ENCODE assay signal across 14 cellular contexts in genomic region chr19:38383184-38383583, GRCh38. TPM values are rescaled to one million over a fixed set of nuclear protein-coding genes. Genes with fewer than 3 reads are reported as not detected.
A peak's percentile ranks its signal among the peaks of the same experiment; 100 is the strongest.
DNase-seq lines count a peak whose midpoint lies in the region; ATAC-seq and TF ChIP-seq lines count a peak whose summit lies in the region.
"Had no signal": no experiment of that assay in that cellular context is flagged by ENCODE, and none has a peak within 500 bp of the region (broad histone marks: within the 10 kb centered on the region; RNA-seq: fewer than 3 reads in every experiment).

No MANE protein-coding gene starts in this region.

- TSS peak; percentile 87 for BruUV-seq in OCI-LY7 (replicated peaks; lab: Mats Ljungman, UMichigan)

- peak overlapping the region; percentile 55 for H3K4me3 Mint-ChIP-seq in type B pancreatic cell
- H3K4me3 Mint-ChIP-seq: CD14-positive monocyte; CD8-positive, alpha-beta T cell had no signal

- no peak overlapping the region for H3K27ac ChIP-seq in OCI-LY7 (ENCODE audit: low read depth, low read length, poor library complexity, severe bottlenecking)

- ATAC-seq in HG02840 (IDR thresholded peaks at IDR 0.05; ENCODE audit: low FRiP score, unreplicated experiment), result no peak
- no peak for ATAC-seq in HG02870 (IDR thresholded peaks at IDR 0.05; ENCODE audit: unreplicated experiment)
- ATAC-seq: CD8-positive, alpha-beta T cell; K562 had no signal

- H3K9me2 ChIP-seq in OCI-LY7 (ENCODE audit: insufficient read depth, low read length), result no peaks in the 10 kb centered on the region

- H3K9me3 ChIP-seq in OCI-LY7 (ENCODE audit: low read length), result no peaks in the 10 kb centered on the region
- H3K9me3 ChIP-seq: HAP-1 had no signal

- intact Hi-C loops in OCI-LY7 (cut with micrococcal nuclease; ENCODE audit: unreplicated experiment), result no loop called here

- no peak overlapping the region for H3K4me2 ChIP-seq in OCI-LY7 (ENCODE audit: low read length)

- no peak overlapping the region for H3K4me3 ChIP-seq in OCI-LY7 (ENCODE audit: low read depth, low read length, poor library complexity, severe bottlenecking)
- H3K4me3 ChIP-seq: HAP-1, K562 had no signal

- peaks cover 8% of the 10 kb centered on the region for H3K4me1 Mint-ChIP-seq in type B pancreatic cell (ENCODE audit: unreplicated experiment)

- peak; percentile 63 for DNase-seq in ELF-1 (ENCODE audit: low read depth, low spot score)
- no peak for DNase-seq in OCI-LY7 (ENCODE audit: low spot score)
- DNase-seq in epidermal melanocyte (ENCODE audit: insufficient read length, low spot score), result peak; percentile 1
- DNase-seq in type B pancreatic cell (ENCODE audit: extremely low spot score, unreplicated experiment), result no peak
- no peak for DNase-seq in activated CD4-positive, alpha-beta T cell treated with anti-CD3 and anti-CD28 coated beads for 4 hours
- DNase-seq: CD8-positive, alpha-beta T cell; COR-L47 had no signal

- H3K36me3 Mint-ChIP-seq in type B pancreatic cell, result peaks cover 19% of the 10 kb centered on the region

- H3K79me2 ChIP-seq in OCI-LY7 (ENCODE audit: insufficient read depth, low read depth, low read length), result no peaks in the 10 kb centered on the region

- TF ChIP-seq CTCF in OCI-LY7 (conservative IDR thresholded peaks at IDR 0.05; ENCODE audit: low read length) (no peak), type B pancreatic cell (conservative IDR thresholded peaks at IDR 0.05) (no peak)

- H2AFZ ChIP-seq in OCI-LY7 (ENCODE audit: low read length), result no peak overlapping the region

- CTCF ChIA-PET in OCI-LY7 (lab: Charles Lee; ENCODE audit: unreplicated experiment), result no interaction called here

- H3K36me3 ChIP-seq in OCI-LY7 (ENCODE audit: insufficient read depth, low read length), result peaks cover 60% of the 10 kb centered on the region

- H3K9me3 Mint-ChIP-seq in type B pancreatic cell, result no peaks in the 10 kb centered on the region
- H3K9me3 Mint-ChIP-seq: CD8-positive, alpha-beta T cell had no signal

- H3K27ac Mint-ChIP-seq in type B pancreatic cell, result peak overlapping the region; percentile 83
- H3K27ac Mint-ChIP-seq: CD14-positive monocyte; CD8-positive, alpha-beta T cell had no signal

- no peaks in the 10 kb centered on the region for H4K20me1 ChIP-seq in OCI-LY7 (ENCODE audit: insufficient read depth, low read length)

- POLR2A ChIA-PET in OCI-LY7 (lab: Charles Lee), result no interaction called here

- H3K4me1 ChIP-seq in OCI-LY7 (ENCODE audit: insufficient read depth, low read length, poor library complexity, severe bottlenecking), result peaks cover 2% of the 10 kb centered on the region

- H3K27me3 Mint-ChIP-seq in type B pancreatic cell, result peaks cover 7% of the 10 kb centered on the region

RNA-seq across cellular contexts. Expression of gene GGN, which starts 4.7 kb away (rescaled TPM):
- not detected in 2 replicates for total RNA-seq in OCI-LY7 (2014; rRNA removed; shearing (Covaris generic))
- total RNA-seq in OCI-LY7 (2022) (0.74 TPM in 1 of 2 replicates, not detected in the other), type B pancreatic cell (ENCODE audit: low replicate concordance) (1.1 and 1.5 TPM in 2 replicates)

RNA-seq across cellular contexts. Expression of gene SPRED3, which starts 5.3 kb away (rescaled TPM):
- total RNA-seq in OCI-LY7 (2014; rRNA removed; shearing (Covaris generic)), result 0.09 and 1.0 TPM in 2 replicates
- total RNA-seq in OCI-LY7 (2022), result 2.1 and 3.0 TPM in 2 replicates
- total RNA-seq in type B pancreatic cell (ENCODE audit: low replicate concordance), result 4.2 and 5.5 TPM in 2 replicates

RNA-seq across cellular contexts. Expression of gene PSMD8, which starts 8.8 kb away (rescaled TPM):
- total RNA-seq in OCI-LY7 (2014; rRNA removed; shearing (Covaris generic)), result 224 and 238 TPM in 2 replicates
- total RNA-seq in OCI-LY7 (2022) (158 and 169 TPM in 2 replicates), type B pancreatic cell (ENCODE audit: low replicate concordance) (159 and 176 TPM in 2 replicates)

RNA-seq across cellular contexts. Expression of gene FAM98C, which starts 19.7 kb away (rescaled TPM):
- 21.9 and 32.8 TPM in 2 replicates for total RNA-seq in OCI-LY7 (2014; rRNA removed; shearing (Covaris generic))
- total RNA-seq in OCI-LY7 (2022) (30.4 and 31.1 TPM in 2 replicates), type B pancreatic cell (ENCODE audit: low replicate concordance) (25.2 and 27.3 TPM in 2 replicates)

RNA-seq across cellular contexts. Expression of gene RASGRP4, which starts 42.8 kb away (rescaled TPM):
- not detected in 2 replicates for total RNA-seq in OCI-LY7 (2014; rRNA removed; shearing (Covaris generic))
- total RNA-seq in OCI-LY7 (2022), result not detected in 2 replicates
- not detected in 2 replicates for total RNA-seq in type B pancreatic cell (ENCODE audit: low replicate concordance)
- total RNA-seq: A673; CD8-positive, alpha-beta T cell; G401 had no signal

Comparison
In these comparisons a context has a peak if more than half of its experiments do, and no peak if none do; other contexts are left out.
1. DNase-seq: peak in ELF-1 (single experiment) and epidermal melanocyte (single experiment); none in OCI-LY7 (single experiment), type B pancreatic cell (single experiment) and activated CD4-positive, alpha-beta T cell treated with anti-CD3 and anti-CD28 coated beads for 4 hours (0 of 2).